35 cellular contexts compared by ENCODE assay signal in the genomic region with DNA sequence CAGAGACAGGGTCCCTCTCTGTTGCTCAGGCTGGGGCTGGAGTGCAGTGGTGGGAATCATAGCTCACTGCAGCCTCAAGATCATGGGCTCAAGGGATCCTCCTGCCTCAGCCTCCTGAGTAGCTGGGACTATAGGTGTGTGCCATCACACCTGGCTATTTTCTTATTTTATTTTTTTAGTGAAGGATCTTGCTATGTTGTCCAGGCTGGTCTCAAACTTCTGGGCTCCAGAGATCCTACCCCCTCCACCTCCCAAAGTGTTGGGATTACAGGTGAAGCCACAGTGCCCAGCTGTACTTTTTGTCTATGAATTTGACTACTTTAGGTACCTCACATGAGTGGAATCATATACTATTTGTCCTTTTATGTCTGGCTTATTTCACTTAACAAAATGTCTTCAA.
"Had no signal": no experiment of that assay in that cellular context is flagged by ENCODE, and none has a peak within 500 bp of the region (broad histone marks: within the 10 kb centered on the region; RNA-seq: fewer than 3 reads in every experiment).

No MANE protein-coding gene starts in this region.

- H3K36me3 ChIP-seq: MG63 had no signal

- H3K4me3 ChIP-seq: MG63 had no signal

- H3K9me3 ChIP-seq: MG63 had no signal

- DNase-seq: Karpas-422, Kasumi-1, MG63, MM.1S, MV-4-11, NCI-H1048, NCI-H1092, NCI-H1092 treated with DMSO at 0.1 percent for 48 hours, NCI-H1105, NCI-H1105 treated with DMSO at 0.1 percent for 48 hours, NCI-H1417, NCI-H1417 treated with DMSO at 0.1 percent for 48 hours, NCI-H1436, NCI-H1436 treated with DMSO at 0.1 percent for 48 hours, NCI-H146, NCI-H1694, NCI-H1694 treated with DMSO at 0.1 percent for 48 hours, NCI-H187, NCI-H187 treated with DMSO at 0.1 percent for 48 hours, NCI-H1930, NCI-H2029, NCI-H2029 treated with DMSO at 0.1 percent for 48 hours, NCI-H2081, NCI-H2081 treated with DMSO at 0.1 percent for 48 hours, NCI-H2107, NCI-H2171, NCI-H2171 treated with DMSO at 0.1 percent for 48 hours, NCI-H2227 treated with DMSO at 0.1 percent for 48 hours, NCI-H226, NCI-H345, NCI-H446, NCI-H446 treated with DMSO at 0.1 percent for 48 hours, NCI-H510A, NCI-H510A treated with DMSO at 0.1 percent for 48 hours, NCI-H524 had no signal
